In genomic region chr18:9613550-9614400, GRCh38 we compare ENCODE assay signal across 8 cellular contexts. TPM values are rescaled to one million over a fixed set of nuclear protein-coding genes. Genes with fewer than 3 reads are reported as not detected.
A peak's percentile ranks its signal among the peaks of the same experiment; 100 is the strongest.
DNase-seq lines count a peak whose midpoint lies in the region; ATAC-seq and TF ChIP-seq lines count a peak whose summit lies in the region.

No MANE protein-coding gene starts in this region.

- peak; percentile 22 for DNase-seq in NCI-H1436 (lab: John Stamatoyannopoulos, UW)
- DNase-seq in NCI-H1436 treated with DMSO at 0.1 percent for 48 hours (lab: John Stamatoyannopoulos, UW), result no peak
- DNase-seq in NCI-H1105 treated with DMSO at 0.1 percent for 48 hours (lab: John Stamatoyannopoulos, UW), result peak; percentile 34
- peak; percentile 31 for DNase-seq in activated CD4-positive, alpha-beta T cell treated with anti-CD3 and anti-CD28 coated beads, Interleukin-2, amount 50 U/mL, for 1 hour
- DNase-seq in stimulated activated CD4-positive, alpha-beta T cell treated with anti-CD3 and anti-CD28 coated beads, Interleukin-2, amount 100 ng/mL, for 48 hours, result peak; percentile 17 to 23

- TF ChIP-seq CTCF in liver (IDR thresholded peaks at IDR 0.05; ENCODE audit: low read depth, low read length, missing input control), result peak; percentile 1

- H3K4me3 Mint-ChIP-seq in dendritic cell treated with granulocyte-macrophage colony-stimulating factor and Interleukin-4, amounts not matched to agents 40 ng/mL and 50 ng/mL, for 4 days, result peak overlapping the region; percentile 98

- H3K36me3 Mint-ChIP-seq in dendritic cell treated with granulocyte-macrophage colony-stimulating factor and Interleukin-4, amounts not matched to agents 40 ng/mL and 50 ng/mL, for 4 days (ENCODE audit: low read depth), result peaks cover 28% of the 10 kb centered on the region

- H3K9ac ChIP-seq in liver (ENCODE audit: low read depth in 1 of 2, low read length in 2 of 2), result peak overlapping the region; percentile 68 to 75

- intact Hi-C loops in dendritic cell treated with granulocyte-macrophage colony-stimulating factor and Interleukin-4, amounts not matched to agents 40 ng/mL and 50 ng/mL, for 4 days (cut with micrococcal nuclease), result loop anchor here (10.0 kb wide), 4 partner anchors 51 to 911 kb away; partner anchors contain the start of genes NAPG, RAB31 and VAPA

- no peaks in the 10 kb centered on the region for H3K27me3 Mint-ChIP-seq in dendritic cell treated with granulocyte-macrophage colony-stimulating factor and Interleukin-4, amounts not matched to agents 40 ng/mL and 50 ng/mL, for 4 days

- no peaks in the 10 kb centered on the region for H3K9me3 Mint-ChIP-seq in dendritic cell treated with granulocyte-macrophage colony-stimulating factor and Interleukin-4, amounts not matched to agents 40 ng/mL and 50 ng/mL, for 4 days

- no peaks in the 10 kb centered on the region for H3K9me3 ChIP-seq in liver (ENCODE audit: control insufficient read depth in 4 of 4, low read length in 3 of 4)

- H3K27ac ChIP-seq in liver (ENCODE audit: low read depth in 1 of 2, low read length in 2 of 2), result peak overlapping the region; percentile 91 to 92

- no peak for TF ChIP-seq RAD21 in liver (IDR thresholded peaks at IDR 0.05)

- H3K4me1 Mint-ChIP-seq in dendritic cell treated with granulocyte-macrophage colony-stimulating factor and Interleukin-4, amounts not matched to agents 40 ng/mL and 50 ng/mL, for 4 days (ENCODE audit: low read depth), result peaks cover 39% of the 10 kb centered on the region

- peak overlapping the region; percentile 93 for H3K27ac Mint-ChIP-seq in dendritic cell treated with granulocyte-macrophage colony-stimulating factor and Interleukin-4, amounts not matched to agents 40 ng/mL and 50 ng/mL, for 4 days

- peak overlapping the region; percentile 83 to 99 (median 91) for H3K4me3 ChIP-seq in liver (ENCODE audit: low read depth in 1 of 3, low read length in 3 of 3)

- H3K36me3 ChIP-seq in liver (ENCODE audit: control insufficient read depth in 4 of 4, insufficient read depth in 3 of 4, low read depth in 1 of 4, low read length in 3 of 4), result no peaks in the 10 kb centered on the region

- WGBS in liver, result under 1% methylated on average over 77 of the region's 78 CpGs

- peaks cover 8 to 34% (median 17%) of the 10 kb centered on the region in 4 donors for H3K4me1 ChIP-seq in liver (ENCODE audit: control insufficient read depth in 4 of 4, insufficient read depth in 4 of 4, low read length in 3 of 4)

- ATAC-seq in HG02610 (IDR thresholded peaks at IDR 0.05; ENCODE audit: unreplicated experiment), result peak; percentile 27

- no peaks in the 10 kb centered on the region for H3K27me3 ChIP-seq in liver (ENCODE audit: control insufficient read depth in 4 of 4, insufficient read depth in 4 of 4, low read length in 3 of 4)

TF ChIP-seq in liver, 16 proteins besides CTCF, POLR2A, EP300 and RAD21:
- TF ChIP-seq REST (IDR thresholded peaks at IDR 0.05), result no peak
- no peak for TF ChIP-seq EGR1 (IDR thresholded peaks at IDR 0.05; ENCODE audit: low read depth in 2 of 2)
- TF ChIP-seq ATF3 (IDR thresholded peaks at IDR 0.05), result no peak
- no peak for TF ChIP-seq MAX (IDR thresholded peaks at IDR 0.05)
- no peak for TF ChIP-seq GABPA (IDR thresholded peaks at IDR 0.05 in 1 of 2, conservative IDR thresholded peaks at IDR 0.05 in 1 of 2)
- no peak for TF ChIP-seq NR2F2 (IDR thresholded peaks at IDR 0.05)
- TF ChIP-seq FOXA1 (IDR thresholded peaks at IDR 0.05), result no peak
- no peak for TF ChIP-seq YY1 (IDR thresholded peaks at IDR 0.05)
- no peak for TF ChIP-seq HNF4A (conservative IDR thresholded peaks at IDR 0.05)
- TF ChIP-seq JUND (IDR thresholded peaks at IDR 0.05), result no peak
- TF ChIP-seq SP1 (IDR thresholded peaks at IDR 0.05), result no peak
- no peak for TF ChIP-seq FOXA2 (IDR thresholded peaks at IDR 0.05)
- TF ChIP-seq RXRA (IDR thresholded peaks at IDR 0.05), result no peak
- no peak for TF ChIP-seq HNF4G (IDR thresholded peaks at IDR 0.05)
- no peak for TF ChIP-seq TAF1 (conservative IDR thresholded peaks at IDR 0.05)
- TF ChIP-seq ZBTB33 (IDR thresholded peaks at IDR 0.05), result no peak

RNA-seq across cellular contexts. Expression of gene PPP4R1, which starts 0.6 kb away (rescaled TPM):
- 10 to 100 TPM; 30.1 to 50.8 TPM for total RNA-seq in liver
- 10 to 100 TPM; 11.7 to 15.5 TPM for polyA plus RNA-seq in liver
